18 cellular contexts compared by ENCODE assay signal in genomic region chr19:10395436-10395835, GRCh38. TPM values are rescaled to one million over a fixed set of nuclear protein-coding genes. Genes with fewer than 3 reads are reported as not detected.
DNase-seq lines count a peak whose midpoint lies in the region; ATAC-seq and TF ChIP-seq lines count a peak whose summit lies in the region.
"Had no signal": no experiment of that assay in that cellular context is flagged by ENCODE, and none has a peak within 500 bp of the region (broad histone marks: within the 10 kb centered on the region; RNA-seq: fewer than 3 reads in every experiment).

No MANE protein-coding gene starts in this region.

- no peak overlapping the region for H3K4ac ChIP-seq in neuronal stem cell (ENCODE audit: low read length)

- peak overlapping the region; percentile 39 for H2BK5ac ChIP-seq in neuronal stem cell (ENCODE audit: low read length)

- POLR2A ChIA-PET in A673 (lab: Charles Lee; ENCODE audit: low non-redundant PET), result no interaction called here

- no peak overlapping the region for H2BK12ac ChIP-seq in neuronal stem cell (ENCODE audit: low read length)

- no peak overlapping the region for H3K9ac ChIP-seq in neuronal stem cell (ENCODE audit: low read depth, low read length, poor library complexity)

- no peak overlapping the region for H3K18ac ChIP-seq in neuronal stem cell (ENCODE audit: low read length)

- H3K4me2 ChIP-seq in neuronal stem cell (ENCODE audit: insufficient read depth, low read length, poor library complexity, severe bottlenecking), result no peak overlapping the region

- H3K4me3 ChIP-seq in A673 (ENCODE audit: low read depth, low read length, poor library complexity, severe bottlenecking) (no peak overlapping the region), neuronal stem cell (ENCODE audit: low read length in 2 of 2) (no peak overlapping the region)
- H3K4me3 ChIP-seq: HAP-1 had no signal

- BruUV-seq in A673 (replicated peaks; lab: Mats Ljungman, UMichigan), result TSS peak; percentile 57

- in situ Hi-C loops in GM13976 (cut with MboI; ENCODE audit: low sequenced_read_pairs, unreplicated experiment), result loop anchor here (25.0 kb wide), 1 partner anchor 458 kb away; the partner anchor contains the start of gene OLFM2

- H2BK15ac ChIP-seq in neuronal stem cell (ENCODE audit: low read length), result no peak overlapping the region

- H3K36me3 Mint-ChIP-seq in T-helper 17 cell (ENCODE audit: low read depth), result no peaks in the 10 kb centered on the region

- peaks cover 22% of the 10 kb centered on the region for H3K4me1 Mint-ChIP-seq in T-helper 17 cell

- H2AFZ ChIP-seq in neuronal stem cell (ENCODE audit: low read length), result no peak overlapping the region

- H3K9me3 ChIP-seq in A673 (ENCODE audit: low read depth, low read length, poor library complexity, severe bottlenecking), result no peaks in the 10 kb centered on the region
- H3K9me3 ChIP-seq in T-helper 17 cell (ENCODE audit: control insufficient read depth, low read length, poor library complexity, severe bottlenecking), result no peaks in the 10 kb centered on the region
- no peaks in the 10 kb centered on the region for H3K9me3 ChIP-seq in neuronal stem cell (replicated peaks in 1 of 2; ENCODE audit: control insufficient read depth in 2 of 2, insufficient read depth in 1 of 2, low read depth in 1 of 2, low read length in 2 of 2)
- H3K9me3 ChIP-seq: HAP-1 had no signal

- H3K36me3 ChIP-seq in A673 (ENCODE audit: insufficient read depth, low read length, poor library complexity, severe bottlenecking) (peaks cover 48% of the 10 kb centered on the region), neuronal stem cell (replicated peaks in 1 of 2; ENCODE audit: control insufficient read depth in 2 of 2, insufficient read depth in 2 of 2, low read length in 2 of 2) (peaks cover 26 to 86% of the 10 kb centered on the region in 2 donors)

- no peak overlapping the region for H4K8ac ChIP-seq in neuronal stem cell (ENCODE audit: low read depth, low read length)

- ATAC-seq in T-helper 17 cell, result no peak
- ATAC-seq: Right ventricle myocardium inferior had no signal

- peak overlapping the region; percentile 65 for H3K23ac ChIP-seq in neuronal stem cell (ENCODE audit: low read depth, low read length, poor library complexity)

- peaks cover 16% of the 10 kb centered on the region for H3K79me1 ChIP-seq in neuronal stem cell (ENCODE audit: low read depth, low read length)

- CTCF ChIA-PET in A673 (lab: Charles Lee), result no interaction called here

- H2AK5ac ChIP-seq in neuronal stem cell (ENCODE audit: low read depth, low read length), result no peak overlapping the region

- no peak overlapping the region for H3K27ac ChIP-seq in A673 (ENCODE audit: low read depth, low read length, poor library complexity, severe bottlenecking)
- no peak overlapping the region for H3K27ac ChIP-seq in neuronal stem cell (replicated peaks; ENCODE audit: low read length)
- H3K27ac ChIP-seq: HL-60 had no signal

- H3K4me3 Mint-ChIP-seq in T-helper 17 cell, result no peak overlapping the region
- H3K4me3 Mint-ChIP-seq: B cell had no signal

- H3K4me1 ChIP-seq in A673 (ENCODE audit: insufficient read depth, low read length, poor library complexity, severe bottlenecking), result no peaks in the 10 kb centered on the region
- H3K4me1 ChIP-seq in neuronal stem cell (ENCODE audit: control insufficient read depth in 2 of 2, insufficient read depth in 1 of 2, low read depth in 1 of 2, low read length in 2 of 2), result no peaks in the 10 kb centered on the region
- H3K4me1 ChIP-seq: HAP-1 had no signal

- WGBS in neuronal stem cell (ENCODE audit: extremely low coverage in 2 of 2, insufficient read length in 2 of 2, insufficient replicate concordance in 1 of 2), 2 donors, result no CpG with 5 or more reads among the region's 26 CpGs

- no peak for TF ChIP-seq CTCF in A673 (conservative IDR thresholded peaks at IDR 0.05; ENCODE audit: low read depth, low read length)
- TF ChIP-seq CTCF in GM13976 (IDR thresholded peaks at IDR 0.05; ENCODE audit: borderline replicate concordance, control extremely low read depth, extremely low read depth, insufficient read depth, missing control alignments), result no peak

- no peaks in the 10 kb centered on the region for H3K27me3 Mint-ChIP-seq in T-helper 17 cell
- H3K27me3 Mint-ChIP-seq: B cell had no signal

- no peak overlapping the region for H3K14ac ChIP-seq in neuronal stem cell (ENCODE audit: low read length)

- intact Hi-C loops in A673 (cut with micrococcal nuclease; ENCODE audit: unreplicated experiment), result no loop called here

- DNase-seq in A673 (ENCODE audit: low spot score) (no peak), GM13976 (ENCODE audit: low spot score) (peak; percentile 15), T-helper 17 cell (no peak), neuronal stem cell (ENCODE audit: low spot score) (no peak), activated gamma-delta T cell treated with Interleukin-2 at 50 U/mL for 16 hours (no peak), SIG-M5 treated with dmso at 0.1 percent for 504 hours (lab: John Stamatoyannopoulos, UW; ENCODE audit: unreplicated experiment) (no peak)
- DNase-seq in activated CD4-positive, alpha-beta T cell treated with anti-CD3 and anti-CD28 coated beads for 48 hours, result no peak
- DNase-seq: DMS79, MV-4-11, NCI-H1105 treated with DMSO at 0.1 percent for 48 hours, NCI-H2029 treated with DMSO at 0.1 percent for 48 hours, NCI-H226, NCI-H510A treated with DMSO at 0.1 percent for 48 hours, NCI-H82 had no signal

- H3K27me3 ChIP-seq in A673 (replicated peaks; ENCODE audit: insufficient read depth, low read depth, low read length, poor library complexity) (no peaks in the 10 kb centered on the region), neuronal stem cell (ENCODE audit: control insufficient read depth in 3 of 3, insufficient read depth in 3 of 3, low read depth in 1 of 3, low read length in 3 of 3) (no peaks in the 10 kb centered on the region)

- peak overlapping the region; percentile 54 for H3K27ac Mint-ChIP-seq in T-helper 17 cell
- H3K27ac Mint-ChIP-seq: B cell had no signal

- H4K91ac ChIP-seq in neuronal stem cell (ENCODE audit: low read depth, low read length, poor library complexity), result no peak overlapping the region

- H2BK120ac ChIP-seq in neuronal stem cell (ENCODE audit: low read depth, low read length), result no peak overlapping the region

RNA-seq across cellular contexts. Expression of gene CDC37, which starts 7.9 kb away (rescaled TPM):
- total RNA-seq in A673 (2021), result 272 and 288 TPM in 2 replicates
- total RNA-seq in T-helper 17 cell, result 100 to 1,000 TPM; 198 to 207 TPM
- 93.1 TPM for polyA plus RNA-seq in neuronal stem cell (2013, experiment 1 of 2)
- 91.5 TPM for polyA plus RNA-seq in neuronal stem cell (2013, experiment 2 of 2)

RNA-seq across cellular contexts. Expression of gene TYK2, which starts 15.1 kb away (rescaled TPM):
- total RNA-seq in A673 (2021), result 118 and 121 TPM in 2 replicates
- 100 to 1,000 TPM; 241 to 267 TPM for total RNA-seq in T-helper 17 cell
- polyA plus RNA-seq in neuronal stem cell (2013, experiment 1 of 2), result 31.5 TPM
- polyA plus RNA-seq in neuronal stem cell (2013, experiment 2 of 2), result 29.4 TPM

RNA-seq across cellular contexts. Expression of gene PDE4A, which starts 24.9 kb away (rescaled TPM):
- total RNA-seq in A673 (2021), result 32.5 and 40.1 TPM in 2 replicates
- 1 to 10 TPM; 5.7 to 9.5 TPM for total RNA-seq in T-helper 17 cell
- 3.9 TPM for polyA plus RNA-seq in neuronal stem cell (2013, experiment 1 of 2)
- polyA plus RNA-seq in neuronal stem cell (2013, experiment 2 of 2), result 4.1 TPM

RNA-seq across cellular contexts. Expression of gene ICAM3, which starts 56.0 kb away (rescaled TPM):
- total RNA-seq in A673 (2021), result 2.6 and 3.2 TPM in 2 replicates
- total RNA-seq in T-helper 17 cell, result 100 to 1,000 TPM; 227 to 251 TPM
- 1.3 TPM for polyA plus RNA-seq in neuronal stem cell (2013, experiment 1 of 2)
- polyA plus RNA-seq in neuronal stem cell (2013, experiment 2 of 2), result 1.5 TPM
